12 cellular contexts compared by ENCODE assay signal in genomic region chr2:55150834-55151233, GRCh38.
A peak's percentile ranks its signal among the peaks of the same experiment; 100 is the strongest.
DNase-seq lines count a peak whose midpoint lies in the region; ATAC-seq, FAIRE-seq and TF ChIP-seq lines count a peak whose summit lies in the region.
"Had no signal": no experiment of that assay in that cellular context is flagged by ENCODE, and none has a peak within 500 bp of the region (broad histone marks: within the 10 kb centered on the region; RNA-seq: fewer than 3 reads in every experiment).

No MANE protein-coding gene starts in this region.

- no peaks in the 10 kb centered on the region for H3K27me3 Mint-ChIP-seq in stimulated activated naive B cell treated with anti-CD40 and anti-IgM and Interleukin-4, amounts not matched to agents 10 μg/mL and 1 μg/mL and 100 μg/mL, for 72 hours
- H3K27me3 Mint-ChIP-seq: activated naive CD8-positive, alpha-beta T cell treated with anti-CD3 and anti-CD28 coated beads for 36 hours had no signal

- peak overlapping the region; percentile 77 for H3K27ac Mint-ChIP-seq in stimulated activated naive B cell treated with anti-CD40 and anti-IgM and Interleukin-4, amounts not matched to agents 10 μg/mL and 1 μg/mL and 100 μg/mL, for 72 hours
- H3K27ac Mint-ChIP-seq: activated naive CD8-positive, alpha-beta T cell treated with anti-CD3 and anti-CD28 coated beads for 36 hours had no signal

- no peaks in the 10 kb centered on the region for H3K9me3 ChIP-seq in WERI-Rb-1 (ENCODE audit: severe bottlenecking)

- no peak for FAIRE-seq in H54 (lab: Jason Lieb, UNC)
- FAIRE-seq: G401.6 had no signal

- no peaks in the 10 kb centered on the region for H3K36me3 ChIP-seq in WERI-Rb-1

- no peaks in the 10 kb centered on the region for H3K9me3 Mint-ChIP-seq in stimulated activated naive B cell treated with anti-CD40 and anti-IgM and Interleukin-4, amounts not matched to agents 10 μg/mL and 1 μg/mL and 100 μg/mL, for 72 hours
- H3K9me3 Mint-ChIP-seq: activated naive CD8-positive, alpha-beta T cell treated with anti-CD3 and anti-CD28 coated beads for 36 hours had no signal

- H3K27me3 ChIP-seq in WERI-Rb-1 (ENCODE audit: insufficient read depth, low read depth, severe bottlenecking), result no peaks in the 10 kb centered on the region

- TF ChIP-seq POLR2A in H54 (IDR thresholded peaks at IDR 0.05; ENCODE audit: low read depth, low read length), result no peak

- TF ChIP-seq CTCF in WERI-Rb-1 (IDR thresholded peaks at IDR 0.05; ENCODE audit: low read depth, low read length), result no peak

- H3K4me3 ChIP-seq in WERI-Rb-1 (ENCODE audit: low read depth, low read length), result no peak overlapping the region

- DNase-seq in MV-4-11 (lab: John Stamatoyannopoulos, UW), result peak; percentile 96
- peak; percentile 58 for DNase-seq in stimulated activated naive B cell treated with anti-CD40 and anti-IgM and Interleukin-4, amounts not matched to agents 10 μg/mL and 1 μg/mL and 100 μg/mL, for 72 hours
- DNase-seq in WERI-Rb-1, result no peak
- DNase-seq in H54 (ENCODE audit: insufficient read length, low spot score), result no peak
- DNase-seq: activated naive CD8-positive, alpha-beta T cell treated with anti-CD3 and anti-CD28 coated beads for 36 hours; kidney glomerular epithelial cell; NCI-H524; stimulated activated naive CD4-positive, alpha-beta T cell treated with Interleukin-2 at 50 U/mL for 16 hours had no signal

- H3K4me3 Mint-ChIP-seq in stimulated activated naive B cell treated with anti-CD40 and anti-IgM and Interleukin-4, amounts not matched to agents 10 μg/mL and 1 μg/mL and 100 μg/mL, for 72 hours, result no peak overlapping the region
- H3K4me3 Mint-ChIP-seq: activated naive CD8-positive, alpha-beta T cell treated with anti-CD3 and anti-CD28 coated beads for 36 hours had no signal

- ATAC-seq in GM19351 (IDR thresholded peaks at IDR 0.05; ENCODE audit: unreplicated experiment) (peak; percentile 72), HG02852 (IDR thresholded peaks at IDR 0.05; ENCODE audit: unreplicated experiment) (peak; percentile 88), HG02840 (IDR thresholded peaks at IDR 0.05; ENCODE audit: low FRiP score, unreplicated experiment) (no peak)
- peak; percentile 89 to 90 for ATAC-seq in stimulated activated naive B cell treated with anti-CD40 and anti-IgM and Interleukin-4, amounts not matched to agents 10 μg/mL and 1 μg/mL and 100 μg/mL, for 72 hours (replicated peaks)

- no peak overlapping the region for H3K27ac ChIP-seq in WERI-Rb-1

- H3K36me3 Mint-ChIP-seq in stimulated activated naive B cell treated with anti-CD40 and anti-IgM and Interleukin-4, amounts not matched to agents 10 μg/mL and 1 μg/mL and 100 μg/mL, for 72 hours, result no peaks in the 10 kb centered on the region
- H3K36me3 Mint-ChIP-seq: activated naive CD8-positive, alpha-beta T cell treated with anti-CD3 and anti-CD28 coated beads for 36 hours had no signal

- peaks cover 24 to 51% of the 10 kb centered on the region in 2 donors for H3K4me1 Mint-ChIP-seq in stimulated activated naive B cell treated with anti-CD40 and anti-IgM and Interleukin-4, amounts not matched to agents 10 μg/mL and 1 μg/mL and 100 μg/mL, for 72 hours
- H3K4me1 Mint-ChIP-seq: activated naive CD8-positive, alpha-beta T cell treated with anti-CD3 and anti-CD28 coated beads for 36 hours had no signal

Comparison
In these comparisons a context has a peak if more than half of its experiments do, and no peak if none do; other contexts are left out.
1. DNase-seq: peak in MV-4-11 (single experiment) and stimulated activated naive B cell treated with anti-CD40 and anti-IgM and Interleukin-4, amounts not matched to agents 10 μg/mL and 1 μg/mL and 100 μg/mL, for 72 hours (single experiment); none in WERI-Rb-1 (single experiment) and H54 (single experiment).